In genomic region chr5:177462021-177462670, GRCh38 we compare ENCODE assay signal across 11 cellular contexts. TPM values are rescaled to one million over a fixed set of nuclear protein-coding genes. Genes with fewer than 3 reads are reported as not detected.
DNase-seq lines count a peak whose midpoint lies in the region; ATAC-seq and TF ChIP-seq lines count a peak whose summit lies in the region.
"Had no signal": no experiment of that assay in that cellular context is flagged by ENCODE, and none has a peak within 500 bp of the region (broad histone marks: within the 10 kb centered on the region; RNA-seq: fewer than 3 reads in every experiment).

No MANE protein-coding gene starts in this region.

- no peak for TF ChIP-seq EP300 in stomach (IDR thresholded peaks at IDR 0.05)

- H3K4me1 ChIP-seq in heart left ventricle (peaks cover 0 to 26% (median 10%) of the 10 kb centered on the region in 12 donors), stomach (peaks cover 0 to 16% (median 4%) of the 10 kb centered on the region in 4 donors)
- H3K4me1 ChIP-seq: breast epithelium had no signal

- H3K27ac ChIP-seq in heart left ventricle (peak overlapping the region; percentile 43 to 88 (median 74)), stomach (peak overlapping the region in 3 of 5 donors; percentile 51 to 64 (median 54))

- DNase-seq in activated T-cell treated with anti-CD3 and anti-CD28 coated beads, Interleukin-2, amount 50 U/mL, for 24 hours: no peak
- no peak for DNase-seq in activated T-cell treated with anti-CD3 and anti-CD28 coated beads, Interleukin-2, amount 50 U/mL, for 4 hours
- peak; percentile 32 for DNase-seq in activated CD4-positive, alpha-beta memory T cell treated with anti-CD3 and anti-CD28 coated beads for 36 hours
- DNase-seq in heart left ventricle: peak; percentile 61 to 79 (median 73)
- DNase-seq in stomach: no peak
- no peak for DNase-seq in COLO829 (ENCODE audit: low spot score)
- DNase-seq in DMS 273 treated with DMSO at 0.1 percent for 48 hours (lab: John Stamatoyannopoulos, UW): no peak
- DNase-seq in effector CD4-positive, alpha-beta T cell: no peak
- DNase-seq: left colon, NCI-H446 treated with DMSO at 0.1 percent for 48 hours had no signal

- H3K27me3 Mint-ChIP-seq in activated T-cell treated with anti-CD3 and anti-CD28 coated beads, Interleukin-2, amount 50 U/mL, for 24 hours: no peaks in the 10 kb centered on the region
- no peaks in the 10 kb centered on the region for H3K27me3 Mint-ChIP-seq in activated T-cell treated with anti-CD3 and anti-CD28 coated beads, Interleukin-2, amount 50 U/mL, for 4 hours (ENCODE audit: low read depth)
- no peaks in the 10 kb centered on the region for H3K27me3 Mint-ChIP-seq in activated CD4-positive, alpha-beta memory T cell treated with anti-CD3 and anti-CD28 coated beads for 36 hours

- TF ChIP-seq POLR2A in heart left ventricle (IDR thresholded peaks at IDR 0.05) (no peak), stomach (IDR thresholded peaks at IDR 0.05) (no peak)

- peaks cover 38% of the 10 kb centered on the region for H3K36me3 Mint-ChIP-seq in activated T-cell treated with anti-CD3 and anti-CD28 coated beads, Interleukin-2, amount 50 U/mL, for 24 hours (ENCODE audit: low read depth)
- peaks cover 2% of the 10 kb centered on the region for H3K36me3 Mint-ChIP-seq in activated T-cell treated with anti-CD3 and anti-CD28 coated beads, Interleukin-2, amount 50 U/mL, for 4 hours (ENCODE audit: insufficient read depth)
- no peaks in the 10 kb centered on the region for H3K36me3 Mint-ChIP-seq in activated CD4-positive, alpha-beta memory T cell treated with anti-CD3 and anti-CD28 coated beads for 36 hours

- WGBS in heart left ventricle, 4 donors: 65 to 73% (median 67%) methylated on average over 18 to 27 of the region's 27 CpGs
- 76 to 84% (median 80%) methylated on average over 27 of the region's 27 CpGs for WGBS in stomach, 5 donors

- intact Hi-C loops in activated CD4-positive, alpha-beta memory T cell treated with anti-CD3 and anti-CD28 coated beads for 36 hours (cut with micrococcal nuclease): no loop called here
- intact Hi-C loops in heart left ventricle (cut with DNase I): no loop called here
- intact Hi-C loops in stomach (cut with DNase I; ENCODE audit: low total_unique reads): no loop called here

- H3K4me3 Mint-ChIP-seq in activated T-cell treated with anti-CD3 and anti-CD28 coated beads, Interleukin-2, amount 50 U/mL, for 24 hours: no peak overlapping the region
- H3K4me3 Mint-ChIP-seq in activated T-cell treated with anti-CD3 and anti-CD28 coated beads, Interleukin-2, amount 50 U/mL, for 4 hours: no peak overlapping the region
- H3K4me3 Mint-ChIP-seq in activated CD4-positive, alpha-beta memory T cell treated with anti-CD3 and anti-CD28 coated beads for 36 hours: peak overlapping the region; percentile 28

- H3K9me3 Mint-ChIP-seq in activated T-cell treated with anti-CD3 and anti-CD28 coated beads, Interleukin-2, amount 50 U/mL, for 24 hours: no peaks in the 10 kb centered on the region
- H3K9me3 Mint-ChIP-seq in activated T-cell treated with anti-CD3 and anti-CD28 coated beads, Interleukin-2, amount 50 U/mL, for 4 hours: peaks cover 3% of the 10 kb centered on the region
- H3K9me3 Mint-ChIP-seq in activated CD4-positive, alpha-beta memory T cell treated with anti-CD3 and anti-CD28 coated beads for 36 hours: no peaks in the 10 kb centered on the region

- H3K27me3 ChIP-seq in heart left ventricle (no peaks in the 10 kb centered on the region), stomach (no peaks in the 10 kb centered on the region)
- H3K27me3 ChIP-seq: breast epithelium had no signal

- POLR2A ChIA-PET in activated CD4-positive, alpha-beta memory T cell treated with anti-CD3 and anti-CD28 coated beads for 36 hours (lab: Charles Lee): no interaction called here

- peaks cover 0 to 46% (median 23%) of the 10 kb centered on the region in 9 donors for H3K36me3 ChIP-seq in heart left ventricle
- H3K36me3 ChIP-seq in stomach: peaks cover 23 to 79% (median 54%) of the 10 kb centered on the region in 4 donors
- H3K36me3 ChIP-seq: breast epithelium had no signal

- peaks cover 10% of the 10 kb centered on the region for H3K4me1 Mint-ChIP-seq in activated T-cell treated with anti-CD3 and anti-CD28 coated beads, Interleukin-2, amount 50 U/mL, for 24 hours (ENCODE audit: low read depth)
- H3K4me1 Mint-ChIP-seq in activated T-cell treated with anti-CD3 and anti-CD28 coated beads, Interleukin-2, amount 50 U/mL, for 4 hours (ENCODE audit: low read depth): peaks cover 13% of the 10 kb centered on the region
- peaks cover 12% of the 10 kb centered on the region for H3K4me1 Mint-ChIP-seq in activated CD4-positive, alpha-beta memory T cell treated with anti-CD3 and anti-CD28 coated beads for 36 hours (ENCODE audit: low read depth)

- CTCF ChIA-PET in activated CD4-positive, alpha-beta memory T cell treated with anti-CD3 and anti-CD28 coated beads for 36 hours (lab: Charles Lee): interaction anchor here (1.0 to 29.1 kb wide), 2 partner anchors 39 to 57 kb away, joined by 4 to 624 read pairs; partner anchors contain the start of genes F12 and PFN3

- H3K9me3 ChIP-seq in heart left ventricle: peaks cover 0 to 5% (median 0%) of the 10 kb centered on the region in 12 donors
- no peaks in the 10 kb centered on the region for H3K9me3 ChIP-seq in stomach
- H3K9me3 ChIP-seq: breast epithelium had no signal

- ATAC-seq in activated T-cell treated with anti-CD3 and anti-CD28 coated beads, Interleukin-2, amount 50 U/mL, for 4 hours: no peak
- peak; percentile 41 to 85 (median 62) for ATAC-seq in heart left ventricle
- ATAC-seq: left colon had no signal

- TF ChIP-seq CTCF in heart left ventricle (IDR thresholded peaks at IDR 0.05) (no peak), stomach (IDR thresholded peaks at IDR 0.05) (no peak)

- H3K27ac Mint-ChIP-seq in activated T-cell treated with anti-CD3 and anti-CD28 coated beads, Interleukin-2, amount 50 U/mL, for 24 hours: peak overlapping the region; percentile 44
- H3K27ac Mint-ChIP-seq in activated CD4-positive, alpha-beta memory T cell treated with anti-CD3 and anti-CD28 coated beads for 36 hours: no peak overlapping the region

- H3K4me3 ChIP-seq in heart left ventricle (peak overlapping the region in 6 of 12 donors; percentile 12 to 33 (median 20)), stomach (no peak overlapping the region)

RNA-seq across cellular contexts. Expression of gene DBN1, which starts 11.3 kb away (rescaled TPM):
- total RNA-seq in activated T-cell treated with anti-CD3 and anti-CD28 coated beads, Interleukin-2, amount 50 U/mL, for 4 hours: 10 to 100 TPM; 16.6 to 48.5 (median 21.6) TPM
- 10 to 100 TPM; 12.1 to 15.9 TPM for total RNA-seq in activated CD4-positive, alpha-beta memory T cell treated with anti-CD3 and anti-CD28 coated beads for 36 hours
- total RNA-seq in heart left ventricle: 10 to 100 TPM; 12.3 to 60.7 (median 23.3) TPM
- 10 to 100 TPM; 13.2 to 28.1 TPM for polyA plus RNA-seq in heart left ventricle
- 10 to 100 TPM; 15.2 to 78.1 (median 53.3) TPM for total RNA-seq in stomach
- 10 to 100 TPM; 14.7 to 31.3 (median 22.7) TPM for polyA plus RNA-seq in stomach

RNA-seq across cellular contexts. Expression of gene PRR7, which starts 15.5 kb away (rescaled TPM):
- 10 to 100 TPM; 11.7 to 19.8 (median 14.2) TPM for total RNA-seq in activated T-cell treated with anti-CD3 and anti-CD28 coated beads, Interleukin-2, amount 50 U/mL, for 4 hours
- 10 to 100 TPM; 13.3 to 13.6 TPM for total RNA-seq in activated CD4-positive, alpha-beta memory T cell treated with anti-CD3 and anti-CD28 coated beads for 36 hours
- total RNA-seq in heart left ventricle: 1 to 10 TPM in 8 of 9 donors, under 1 TPM in 1; 0.82 to 5.0 (median 1.8) TPM
- 1 to 10 TPM; 1.4 to 1.5 TPM for polyA plus RNA-seq in heart left ventricle
- total RNA-seq in stomach: under 1 TPM in 1 of 5 donors, not detected in 4; 0.73 TPM
- 1 to 10 TPM in 2 of 3 donors, under 1 TPM in 1; 0.61 to 3.7 (median 1.5) TPM for polyA plus RNA-seq in stomach

RNA-seq across cellular contexts. Expression of gene PDLIM7, which starts 35.3 kb away (rescaled TPM):
- total RNA-seq in activated T-cell treated with anti-CD3 and anti-CD28 coated beads, Interleukin-2, amount 50 U/mL, for 4 hours: 10 to 100 TPM; 18.0 to 22.1 (median 19.0) TPM
- 10 to 100 TPM; 50.2 to 56.6 TPM for total RNA-seq in activated CD4-positive, alpha-beta memory T cell treated with anti-CD3 and anti-CD28 coated beads for 36 hours
- total RNA-seq in heart left ventricle (100 to 1,000 TPM in 1 of 9 donors, 10 to 100 TPM in 8; 36.3 to 124 (median 49.4) TPM), stomach (100 to 1,000 TPM in 2 of 5 donors, 10 to 100 TPM in 3; 14.6 to 126 (median 97.0) TPM)
- polyA plus RNA-seq in heart left ventricle (10 to 100 TPM; 89.9 to 95.1 TPM), stomach (100 to 1,000 TPM in 1 of 3 donors, 10 to 100 TPM in 2; 43.5 to 142 (median 76.6) TPM)

RNA-seq across cellular contexts. Expression of gene GRK6, which starts 35.7 kb away (rescaled TPM):
- 100 to 1,000 TPM; 140 to 163 (median 158) TPM for total RNA-seq in activated T-cell treated with anti-CD3 and anti-CD28 coated beads, Interleukin-2, amount 50 U/mL, for 4 hours
- 100 to 1,000 TPM; 177 to 178 TPM for total RNA-seq in activated CD4-positive, alpha-beta memory T cell treated with anti-CD3 and anti-CD28 coated beads for 36 hours
- total RNA-seq in heart left ventricle (10 to 100 TPM; 12.8 to 33.2 (median 17.3) TPM), stomach (10 to 100 TPM in 4 of 5 donors, 1 to 10 TPM in 1; 1.8 to 91.2 (median 19.1) TPM)
- polyA plus RNA-seq in heart left ventricle (10 to 100 TPM in 1 of 2 donors, 1 to 10 TPM in 1; 6.8 to 29.5 TPM), stomach (10 to 100 TPM; 14.6 to 20.2 (median 16.2) TPM)

RNA-seq across cellular contexts. Expression of gene DOK3, which starts 47.5 kb away (rescaled TPM):
- 1 to 10 TPM; 8.2 to 9.2 (median 8.7) TPM for total RNA-seq in activated T-cell treated with anti-CD3 and anti-CD28 coated beads, Interleukin-2, amount 50 U/mL, for 4 hours
- total RNA-seq in activated CD4-positive, alpha-beta memory T cell treated with anti-CD3 and anti-CD28 coated beads for 36 hours: 1 to 10 TPM in 1 of 2 experiments, under 1 TPM in 1; 0.52 to 1.3 TPM
- 10 to 100 TPM in 1 of 9 donors, 1 to 10 TPM in 7, under 1 TPM in 1; 0.77 to 23.8 (median 2.7) TPM for total RNA-seq in heart left ventricle
- polyA plus RNA-seq in heart left ventricle: 1 to 10 TPM; 1.1 to 3.0 TPM
- 10 to 100 TPM in 1 of 5 donors, 1 to 10 TPM in 2, under 1 TPM in 1, not detected in 1; 0.43 to 31.2 (median 3.9) TPM for total RNA-seq in stomach
- polyA plus RNA-seq in stomach: 1 to 10 TPM; 2.4 to 6.0 (median 4.9) TPM

Comparison
In these comparisons a context has a peak if more than half of its experiments do, and no peak if none do; other contexts are left out.
1. DNase-seq: peak in activated CD4-positive, alpha-beta memory T cell treated with anti-CD3 and anti-CD28 coated beads for 36 hours (single experiment) and heart left ventricle (5 of 5); none in activated T-cell treated with anti-CD3 and anti-CD28 coated beads, Interleukin-2, amount 50 U/mL, for 24 hours (single experiment), activated T-cell treated with anti-CD3 and anti-CD28 coated beads, Interleukin-2, amount 50 U/mL, for 4 hours (single experiment), stomach (single experiment), COLO829 (single experiment), DMS 273 treated with DMSO at 0.1 percent for 48 hours (single experiment) and effector CD4-positive, alpha-beta T cell (single experiment).
2. ATAC-seq: peak in heart left ventricle (4 of 4); none in activated T-cell treated with anti-CD3 and anti-CD28 coated beads, Interleukin-2, amount 50 U/mL, for 4 hours (0 of 2).